ENCODE assay signal across 18 cellular contexts in genomic region chr19:43290568-43291359, GRCh38. TPM values are rescaled to one million over a fixed set of nuclear protein-coding genes. Genes with fewer than 3 reads are reported as not detected.
A peak's percentile ranks its signal among the peaks of the same experiment; 100 is the strongest.
DNase-seq lines count a peak whose midpoint lies in the region; ATAC-seq and TF ChIP-seq lines count a peak whose summit lies in the region.
"Had no signal": no experiment of that assay in that cellular context is flagged by ENCODE, and none has a peak within 500 bp of the region (broad histone marks: within the 10 kb centered on the region; RNA-seq: fewer than 3 reads in every experiment).

No MANE protein-coding gene starts in this region.

- 68% methylated on average over 5 of the region's 5 CpGs for WGBS in mammary epithelial cell (ENCODE audit: low coverage, missing lambda C conversion rate)

- CTCF ChIA-PET in HEK293 (lab: Yijun Ruan, JAX) = interaction anchor here (0.6 to 1.3 kb wide), 3 partner anchors 10 to 80 kb away, joined by 3 to 7 read pairs (median 3); no protein-coding TSS in a partner anchor
- CTCF ChIA-PET in mammary epithelial cell (lab: Charles Lee; ENCODE audit: low non-redundant PET) = no interaction called here

- no peaks in the 10 kb centered on the region for H3K27me3 ChIP-seq in mammary epithelial cell (ENCODE audit: insufficient read depth, low read length)
- H3K27me3 ChIP-seq: neutrophil had no signal

- no peak overlapping the region for H3K9ac ChIP-seq in mammary epithelial cell (ENCODE audit: insufficient read depth, low read length)

- H3K4me3 ChIP-seq in HEK293 (ENCODE audit: low read depth, low read length) (no peak overlapping the region), mammary epithelial cell (replicated peaks in 1 of 3; ENCODE audit: insufficient read depth in 1 of 3, low read depth in 2 of 3, low read length in 3 of 3) (no peak overlapping the region)

- H3K4me2 ChIP-seq in mammary epithelial cell (ENCODE audit: insufficient read depth, low read depth, low read length) = no peak overlapping the region

- in situ Hi-C loops in mammary epithelial cell (cut with MboI; ENCODE audit: low sequenced_read_pairs in 2 of 2) = no loop called here

- peak; percentile 32 for DNase-seq in activated CD4-positive, alpha-beta T cell treated with anti-CD3 and anti-CD28 coated beads for 48 hours
- no peak for DNase-seq in activated CD4-positive, alpha-beta T cell treated with anti-CD3 and anti-CD28 coated beads for 1 hour
- peak; percentile 20 for DNase-seq in mammary epithelial cell
- DNase-seq in myocyte (ENCODE audit: low read depth) = peak; percentile 5
- DNase-seq: CD8-positive, alpha-beta T cell; cerebellar nuclear complex; H9; NCI-H187; NCI-H748 treated with DMSO at 0.1 percent for 48 hours; substantia nigra had no signal

- ATAC-seq in HG02970 (IDR thresholded peaks at IDR 0.05; ENCODE audit: low FRiP score, unreplicated experiment) (no peak), esophagus mucosa (no peak), GM19397 (IDR thresholded peaks at IDR 0.05; ENCODE audit: unreplicated experiment) (no peak)
- ATAC-seq: activated naive CD4-positive, alpha-beta T cell treated with anti-CD3 and anti-CD28 coated beads, Interleukin-2, amount 50 U/mL, for 72 hours; CD8-positive, alpha-beta T cell had no signal

- H3K36me3 ChIP-seq in HEK293 (ENCODE audit: control insufficient read depth in 2 of 2, insufficient read depth in 1 of 2, low read length in 2 of 2) (no peaks in the 10 kb centered on the region), mammary epithelial cell (ENCODE audit: insufficient read depth, low read length) (no peaks in the 10 kb centered on the region)
- H3K36me3 ChIP-seq: neutrophil had no signal

- intact Hi-C loops in mammary epithelial cell (cut with micrococcal nuclease) = no loop called here

- peaks cover 13% of the 10 kb centered on the region for H3K9me3 ChIP-seq in HEK293 (ENCODE audit: control insufficient read depth, insufficient read depth, low read depth, low read length)
- H3K9me3 ChIP-seq in mammary epithelial cell (replicated peaks; ENCODE audit: insufficient read depth, low read length) = peaks cover 16% of the 10 kb centered on the region

- TF ChIP-seq CTCF in HEK293 (tag by site-specific recombination; IDR thresholded peaks at IDR 0.05) (no peak), mammary epithelial cell (conservative IDR thresholded peaks at IDR 0.05 in 1 of 2, IDR thresholded peaks at IDR 0.05 in 1 of 2; ENCODE audit: extremely low read depth in 1 of 2, insufficient read depth in 1 of 2, low read depth in 1 of 2, low read length in 2 of 2) (no peak)

- no peak overlapping the region for H3K27ac ChIP-seq in HEK293 (ENCODE audit: extremely low read depth, low read depth, low read length)
- H3K27ac ChIP-seq in mammary epithelial cell (ENCODE audit: insufficient read depth, low read depth, low read length) = no peak overlapping the region
- H3K27ac ChIP-seq: neutrophil had no signal

- H3K4me1 ChIP-seq in HEK293 (ENCODE audit: control insufficient read depth, insufficient read depth, low read length) (0 out of 2 replicates have a peak, but pooled peaks cover 3% of the 10 kb centered on the region), mammary epithelial cell (ENCODE audit: insufficient read depth, low read length) (no peaks in the 10 kb centered on the region)

- no peaks in the 10 kb centered on the region for H3K79me2 ChIP-seq in mammary epithelial cell (ENCODE audit: insufficient read depth, low read length)

- dilution Hi-C loops in mammary epithelial cell (cut with HindIII; ENCODE audit: low sequenced_read_pairs) = loop anchor here (10.0 kb wide), 1 partner anchor 524 kb away; no protein-coding TSS in a partner anchor

- no peaks in the 10 kb centered on the region for H4K20me1 ChIP-seq in mammary epithelial cell (ENCODE audit: insufficient read depth, low read length)

- no TSS peak for BruUV-seq in mammary epithelial cell (replicated peaks; lab: Mats Ljungman, UMichigan)

- POLR2A ChIA-PET in HEK293 (lab: Yijun Ruan, JAX) = no interaction called here

- no peak overlapping the region for H2AFZ ChIP-seq in mammary epithelial cell (ENCODE audit: low read depth, low read length)

TF ChIP-seq in HEK293, 187 proteins besides CTCF, POLR2A, EP300 and RAD21:
- TF ChIP-seq, protein P1, sequence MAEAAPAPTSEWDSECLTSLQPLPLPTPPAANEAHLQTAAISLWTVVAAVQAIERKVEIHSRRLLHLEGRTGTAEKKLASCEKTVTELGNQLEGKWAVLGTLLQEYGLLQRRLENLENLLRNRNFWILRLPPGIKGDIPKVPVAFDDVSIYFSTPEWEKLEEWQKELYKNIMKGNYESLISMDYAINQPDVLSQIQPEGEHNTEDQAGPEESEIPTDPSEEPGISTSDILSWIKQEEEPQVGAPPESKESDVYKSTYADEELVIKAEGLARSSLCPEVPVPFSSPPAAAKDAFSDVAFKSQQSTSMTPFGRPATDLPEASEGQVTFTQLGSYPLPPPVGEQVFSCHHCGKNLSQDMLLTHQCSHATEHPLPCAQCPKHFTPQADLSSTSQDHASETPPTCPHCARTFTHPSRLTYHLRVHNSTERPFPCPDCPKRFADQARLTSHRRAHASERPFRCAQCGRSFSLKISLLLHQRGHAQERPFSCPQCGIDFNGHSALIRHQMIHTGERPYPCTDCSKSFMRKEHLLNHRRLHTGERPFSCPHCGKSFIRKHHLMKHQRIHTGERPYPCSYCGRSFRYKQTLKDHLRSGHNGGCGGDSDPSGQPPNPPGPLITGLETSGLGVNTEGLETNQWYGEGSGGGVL (tag by site-specific recombination; IDR thresholded peaks at IDR 0.05) = no peak
- TF ChIP-seq PRDM1 (tag by site-specific recombination; IDR thresholded peaks at IDR 0.05) (peak; percentile 26; the same call in 1 of the 2 replicates), ZNF175 (tag by site-specific recombination; IDR thresholded peaks at IDR 0.05) (no peak), ZNF16 (tag by site-specific recombination; IDR thresholded peaks at IDR 0.05; ENCODE audit: low read depth) (no peak), ZNF624 (tag by site-specific recombination; IDR thresholded peaks at IDR 0.05) (no peak), ZNF48 (tag by site-specific recombination; IDR thresholded peaks at IDR 0.05) (no peak), ZNF777 (tag by site-specific recombination; IDR thresholded peaks at IDR 0.05; ENCODE audit: borderline replicate concordance) (no peak), TRIM28 (IDR thresholded peaks at IDR 0.05; ENCODE audit: borderline replicate concordance, low read length) (peak; percentile 99; the same call in 1 of the 2 replicates), ZNF501 (tag by site-specific recombination; IDR thresholded peaks at IDR 0.05) (no peak), ZEB2 (tag by site-specific recombination; IDR thresholded peaks at IDR 0.05) (no peak)
- TF ChIP-seq, protein P2, sequence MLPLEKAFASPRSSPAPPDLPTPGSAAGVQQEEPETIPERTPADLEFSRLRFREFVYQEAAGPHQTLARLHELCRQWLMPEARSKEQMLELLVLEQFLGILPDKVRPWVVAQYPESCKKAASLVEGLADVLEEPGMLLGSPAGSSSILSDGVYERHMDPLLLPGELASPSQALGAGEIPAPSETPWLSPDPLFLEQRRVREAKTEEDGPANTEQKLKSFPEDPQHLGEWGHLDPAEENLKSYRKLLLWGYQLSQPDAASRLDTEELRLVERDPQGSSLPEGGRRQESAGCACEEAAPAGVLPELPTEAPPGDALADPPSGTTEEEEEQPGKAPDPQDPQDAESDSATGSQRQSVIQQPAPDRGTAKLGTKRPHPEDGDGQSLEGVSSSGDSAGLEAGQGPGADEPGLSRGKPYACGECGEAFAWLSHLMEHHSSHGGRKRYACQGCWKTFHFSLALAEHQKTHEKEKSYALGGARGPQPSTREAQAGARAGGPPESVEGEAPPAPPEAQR (tag by site-specific recombination; IDR thresholded peaks at IDR 0.05) = no peak

RNA-seq across cellular contexts. Expression of gene PSG9, which starts 21.4 kb away (rescaled TPM):
- under 1 TPM in 1 of 2 donors, not detected in 1; 0.33 TPM for total RNA-seq in mammary epithelial cell
- 0.10 TPM for polyA plus RNA-seq in mammary epithelial cell
- not detected for polyA minus RNA-seq in mammary epithelial cell
- not detected in 2 replicates for total RNA-seq in myocyte
- polyA plus RNA-seq in myocyte (2012) = 0.06 TPM
- not detected for total RNA-seq in esophagus mucosa
- total RNA-seq: CD8-positive, alpha-beta T cell; H9; lung microvascular endothelial cell; T-helper 1 cell treated with Interleukin-12 subunit alpha and Interleukin-12 subunit beta and Interleukin-4 antibody, amounts not matched to agents 30 ng/mL and 1 ng/mL, for 36 hours had no signal
